9 cellular contexts compared by ENCODE assay signal in the genomic region with DNA sequence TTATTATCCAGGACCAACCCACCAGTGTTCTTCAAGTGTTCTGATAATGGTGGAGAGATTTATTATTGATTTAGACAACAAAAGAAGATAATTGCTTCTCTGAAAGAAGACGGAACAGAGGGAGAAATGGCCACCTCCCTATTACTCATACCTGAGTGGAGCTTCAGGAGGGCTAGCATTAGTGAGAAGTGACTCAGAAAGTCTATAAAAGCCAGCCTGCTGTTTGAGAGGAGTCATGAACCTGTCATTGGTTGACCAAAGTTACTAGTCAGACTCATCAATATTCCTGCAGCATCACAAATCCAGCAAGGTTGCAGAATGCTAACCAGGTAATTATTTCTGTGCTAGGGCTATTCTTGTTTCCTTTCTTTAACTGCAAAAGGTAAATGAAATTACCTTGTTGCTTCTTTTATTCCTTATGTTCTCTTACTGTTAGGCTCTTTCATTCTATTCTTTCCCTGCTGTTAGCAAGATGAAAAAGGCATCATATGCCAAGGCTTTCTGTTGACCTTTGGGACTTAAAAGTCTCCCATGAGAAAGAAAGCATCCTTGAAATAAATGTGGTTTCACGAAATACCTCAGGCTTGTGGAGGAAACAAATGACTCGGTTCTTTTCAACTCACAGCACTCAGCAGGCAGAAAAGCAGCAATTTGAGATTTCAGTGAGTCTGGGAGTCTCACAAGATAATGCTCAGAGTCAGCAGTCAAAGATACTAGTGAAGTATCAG.
A peak's percentile ranks its signal among the peaks of the same experiment; 100 is the strongest.
DNase-seq lines count a peak whose midpoint lies in the region; ATAC-seq and TF ChIP-seq lines count a peak whose summit lies in the region.
"Had no signal": no experiment of that assay in that cellular context is flagged by ENCODE, and none has a peak within 500 bp of the region (broad histone marks: within the 10 kb centered on the region; RNA-seq: fewer than 3 reads in every experiment).

No MANE protein-coding gene starts in this region.

- POLR2A ChIA-PET in HCT116 (lab: Charles Lee): no interaction called here

- TF ChIP-seq RAD21 in HCT116 (IDR thresholded peaks at IDR 0.05; ENCODE audit: low read depth): peak; percentile 2; the same call in 1 of the 2 replicates

- H4K20me1 ChIP-seq in HCT116 (ENCODE audit: insufficient read depth): no peaks in the 10 kb centered on the region

- no peaks in the 10 kb centered on the region for H3K36me3 ChIP-seq in HCT116 (ENCODE audit: control insufficient read depth in 1 of 2, insufficient read depth in 2 of 2, low read length in 2 of 2)

- RAD21 ChIA-PET in HCT116 (lab: Charles Lee; ENCODE audit: low non-redundant PET in 1 of 2, low total read pairs in 2 of 2, uncharacterized antibody in 2 of 2, unreplicated experiment in 2 of 2): no interaction called here

- intact Hi-C loops in HCT116 (cut with micrococcal nuclease): no loop called here
- intact Hi-C loops in left ventricle myocardium superior (cut with micrococcal nuclease): no loop called here

- no TSS peak for BruUV-seq in HCT116 (replicated peaks; lab: Mats Ljungman, UMichigan)

- H2AFZ ChIP-seq in HCT116 (ENCODE audit: low read depth, low read length, poor library complexity, severe bottlenecking): peak overlapping the region; percentile 67

- CTCF ChIA-PET in HCT116 (lab: Charles Lee): interaction anchor here (1.0 kb wide), 1 partner anchor 700 kb away, joined by 3 read pairs; no protein-coding TSS in a partner anchor

- ATAC-seq in HCT116 (peak; percentile 95), left ventricle myocardium superior (peak; percentile 59), GM21381 (IDR thresholded peaks at IDR 0.05; ENCODE audit: unreplicated experiment) (no peak), HG03460 (IDR thresholded peaks at IDR 0.05; ENCODE audit: unreplicated experiment) (no peak)

- no peak for TF ChIP-seq CTCF in HCT116 (IDR thresholded peaks at IDR 0.05 in 2 of 3, conservative IDR thresholded peaks at IDR 0.05 in 1 of 3; ENCODE audit: borderline replicate concordance in 1 of 3, insufficient read depth in 1 of 3, low read depth in 2 of 3, low read length in 2 of 3)

- peak overlapping the region; percentile 48 for H3K9ac ChIP-seq in HCT116 (ENCODE audit: low read length)

- no peaks in the 10 kb centered on the region for H3K9me2 ChIP-seq in HCT116 (ENCODE audit: insufficient read depth)

- H3K27me3 ChIP-seq in HCT116 (ENCODE audit: insufficient read depth, low read length): no peaks in the 10 kb centered on the region

- peak; percentile 91 for DNase-seq in ACHN
- DNase-seq in HCT116 (ENCODE audit: low read depth, low spot score): peak; percentile 94
- DNase-seq in SW 1271 (lab: John Stamatoyannopoulos, UW): peak; percentile 16 to 46
- DNase-seq in left ventricle myocardium superior: no peak
- DNase-seq in NCI-H2029 (lab: John Stamatoyannopoulos, UW): no peak
- no peak for DNase-seq in NK-92 (lab: John Stamatoyannopoulos, UW; ENCODE audit: unreplicated experiment)
- DNase-seq: NK-92 treated with Interleukin-12 subunit alpha and Interleukin-12 subunit beta, amount 100 ng/mL, for 24 hours had no signal

- in situ Hi-C loops in ACHN (cut with HindIII; ENCODE audit: low pct_ligation_motif_present, low pct_unique_long_range_greater_than_20kb, low sequenced_read_pairs): no loop called here

- H3K27ac ChIP-seq in HCT116 (ENCODE audit: low read depth, low read length): peak overlapping the region; percentile 69

- H3K4me1 ChIP-seq in HCT116 (ENCODE audit: control insufficient read depth in 1 of 2, insufficient read depth in 2 of 2, low read length in 2 of 2): peaks cover 26 to 39% of the 10 kb centered on the region in 2 experiments

- no peaks in the 10 kb centered on the region for H3K79me2 ChIP-seq in HCT116 (ENCODE audit: insufficient read depth, low read length)

- H3K4me3 ChIP-seq in HCT116 (replicated peaks in 1 of 2; ENCODE audit: low read depth in 1 of 2, low read length in 2 of 2): peak overlapping the region in 1 of 2 experiments; percentile 31; a peak in 2 of 4 replicates

- H3K4me2 ChIP-seq in HCT116 (ENCODE audit: low read length): peak overlapping the region; percentile 60

- TF ChIP-seq POLR2A in HCT116 (IDR thresholded peaks at IDR 0.05; ENCODE audit: borderline replicate concordance, extremely low read depth, insufficient read depth, insufficient read length): no peak

- no peaks in the 10 kb centered on the region for H3K9me3 ChIP-seq in HCT116 (ENCODE audit: control insufficient read depth in 1 of 2, insufficient read depth in 1 of 2, low read depth in 1 of 2, low read length in 2 of 2)

TF ChIP-seq in HCT116, 20 proteins besides CTCF, POLR2A, EP300 and RAD21:
- TF ChIP-seq SP1 (IDR thresholded peaks at IDR 0.05; ENCODE audit: low read depth): peak; percentile 25
- TF ChIP-seq TCF7L2 (IDR thresholded peaks at IDR 0.05; ENCODE audit: borderline replicate concordance, extremely low read depth, insufficient read depth, insufficient read length): peak; percentile 40
- TF ChIP-seq ZBTB33 (IDR thresholded peaks at IDR 0.05; ENCODE audit: extremely low read depth, insufficient replicate concordance, low read length): peak; percentile 61
- peak; percentile 31; the same call in 1 of the 2 replicates for TF ChIP-seq CBX3 (IDR thresholded peaks at IDR 0.05; ENCODE audit: low read depth)
- TF ChIP-seq YY1 (IDR thresholded peaks at IDR 0.05; ENCODE audit: extremely low read depth, insufficient replicate concordance, low read depth, low read length): peak; percentile 54
- peak; percentile 93 for TF ChIP-seq FOSL1 (IDR thresholded peaks at IDR 0.05; ENCODE audit: low read depth)
- no peak for TF ChIP-seq ELF1 (IDR thresholded peaks at IDR 0.05; ENCODE audit: borderline replicate concordance, low read depth)
- TF ChIP-seq POLR2AphosphoS5 (IDR thresholded peaks at IDR 0.05; ENCODE audit: low read depth, low read length): peak; percentile 26; the same call in 1 of the 2 replicates
- TF ChIP-seq MAX (IDR thresholded peaks at IDR 0.05): peak; percentile 12; the same call in 1 of the 2 replicates
- peak; percentile 84 for TF ChIP-seq JUND (IDR thresholded peaks at IDR 0.05)
- no peak for TF ChIP-seq ZNF274 (IDR thresholded peaks at IDR 0.05; ENCODE audit: low read depth, low read length)

Comparison
In these comparisons a context has a peak if more than half of its experiments do, and no peak if none do; other contexts are left out.
1. DNase-seq: peak in ACHN (single experiment), HCT116 (single experiment) and SW 1271 (2 of 2); none in left ventricle myocardium superior (single experiment), NCI-H2029 (single experiment) and NK-92 (single experiment).
2. ATAC-seq: peak in HCT116 (single experiment) and left ventricle myocardium superior (single experiment); none in GM21381 (single experiment) and HG03460 (single experiment).